8 cellular contexts compared by ENCODE assay signal in genomic region chr17:30731210-30732132, GRCh38.
DNase-seq lines count a peak whose midpoint lies in the region; ATAC-seq, FAIRE-seq and TF ChIP-seq lines count a peak whose summit lies in the region.
"Not testable (repeated sequence)": the region's sequence is repeated elsewhere in the genome, so short reads cannot be mapped to it uniquely, and the experiment has no call there.

No MANE protein-coding gene starts in this region.

- ATAC-seq in HG02623 (IDR thresholded peaks at IDR 0.05; ENCODE audit: unreplicated experiment) (peak; percentile 78), Right ventricle myocardium superior (ENCODE audit: poor library complexity) (peak; percentile 99), pancreas (peak; percentile 97 to 100 (median 99)), thoracic aorta (ENCODE audit: insufficient number of reproducible peaks, low FRiP score, low read depth) (peak; percentile 93)

- not testable (repeated sequence) for H3K9me3 ChIP-seq in SU-DHL-6 (ENCODE audit: insufficient read depth, low read length); pancreas; thoracic aorta

- not testable (repeated sequence) for FAIRE-seq in pancreas (lab: Jason Lieb, UNC)

- H3K9me2 ChIP-seq in SU-DHL-6 (replicated peaks; ENCODE audit: insufficient read depth, low read length), result not testable (repeated sequence)

- H3K79me2 ChIP-seq in SU-DHL-6 (ENCODE audit: insufficient read depth, low read length), result peaks cover 70% of the 10 kb centered on the region

- peak overlapping the region; percentile 98 for H3K27ac Mint-ChIP-seq in activated naive CD8-positive, alpha-beta T cell treated with anti-CD3 and anti-CD28 coated beads for 36 hours

- H4K20me1 ChIP-seq in SU-DHL-6 (ENCODE audit: low read depth, low read length), result not testable (repeated sequence)

- peaks cover 20% of the 10 kb centered on the region for H3K36me3 Mint-ChIP-seq in activated naive CD8-positive, alpha-beta T cell treated with anti-CD3 and anti-CD28 coated beads for 36 hours

- WGBS in pancreas, 2 donors, result 0 to 1% methylated on average over 56 to 86 of the region's 87 CpGs

- intact Hi-C loops in Right ventricle myocardium superior (cut with DNase I); pancreas (cut with DNase I): not testable (repeated sequence)

- peak; percentile 34 for DNase-seq in GM10266 (ENCODE audit: extremely low spot score)
- DNase-seq in NCI-H1105 (lab: John Stamatoyannopoulos, UW), result peak; percentile 15
- peak; percentile 93 for DNase-seq in activated naive CD8-positive, alpha-beta T cell treated with anti-CD3 and anti-CD28 coated beads for 36 hours
- peak; percentile 93 for DNase-seq in Right ventricle myocardium superior
- DNase-seq in pancreas, result peak; percentile 83 to 90 (median 88)
- not testable (repeated sequence) for DNase-seq in thoracic aorta (ENCODE audit: low spot score)

- not testable (repeated sequence) for H3K9me3 Mint-ChIP-seq in activated naive CD8-positive, alpha-beta T cell treated with anti-CD3 and anti-CD28 coated beads for 36 hours

- H3K27ac ChIP-seq in SU-DHL-6 (ENCODE audit: low read depth, low read length) (peak overlapping the region; percentile 81), pancreas (peak overlapping the region; percentile 39 to 75 (median 58)), thoracic aorta (peak overlapping the region; percentile 83 to 84)

- peak overlapping the region; percentile 75 for H3K4me2 ChIP-seq in SU-DHL-6 (ENCODE audit: low read depth, low read length, poor library complexity, severe bottlenecking)

- not testable (repeated sequence) for H2AFZ ChIP-seq in SU-DHL-6 (ENCODE audit: low read depth, low read length, severe bottlenecking)

- not testable (repeated sequence) for TF ChIP-seq CTCF in GM10266 (IDR thresholded peaks at IDR 0.05; ENCODE audit: control insufficient read depth, insufficient read depth, low read depth, missing control alignments); SU-DHL-6 (IDR thresholded peaks at IDR 0.05; ENCODE audit: insufficient read depth, low read length, poor library complexity, severe bottlenecking); pancreas (IDR thresholded peaks at IDR 0.05); thoracic aorta (IDR thresholded peaks at IDR 0.05)

- H3K4me1 Mint-ChIP-seq in activated naive CD8-positive, alpha-beta T cell treated with anti-CD3 and anti-CD28 coated beads for 36 hours, result peaks cover 25% of the 10 kb centered on the region

- H3K4me3 ChIP-seq in SU-DHL-6 (ENCODE audit: insufficient read depth, low read length, poor library complexity, severe bottlenecking), result peak overlapping the region; percentile 99
- H3K4me3 ChIP-seq in pancreas, result peak overlapping the region; percentile 68 to 83 (median 70)
- H3K4me3 ChIP-seq in thoracic aorta, result peak overlapping the region; percentile 99

- H3K4me1 ChIP-seq in pancreas (peaks cover 0 to 13% (median 0%) of the 10 kb centered on the region in 3 donors), thoracic aorta (ENCODE audit: control insufficient read depth in 1 of 2, low read depth in 2 of 2) (peaks cover 9 to 11% of the 10 kb centered on the region in 2 donors)

- H3K27me3 ChIP-seq in SU-DHL-6 (ENCODE audit: low read length); pancreas; thoracic aorta (replicated peaks; ENCODE audit: insufficient read depth): not testable (repeated sequence)

- H3K36me3 ChIP-seq in SU-DHL-6 (ENCODE audit: low read length); pancreas; thoracic aorta: not testable (repeated sequence)

- H3F3A ChIP-seq in SU-DHL-6 (ENCODE audit: insufficient read depth), result not testable (repeated sequence)

- not testable (repeated sequence) for H3K27me3 Mint-ChIP-seq in activated naive CD8-positive, alpha-beta T cell treated with anti-CD3 and anti-CD28 coated beads for 36 hours

- peak overlapping the region; percentile 96 for H3K4me3 Mint-ChIP-seq in activated naive CD8-positive, alpha-beta T cell treated with anti-CD3 and anti-CD28 coated beads for 36 hours

- H3K9ac ChIP-seq in SU-DHL-6 (ENCODE audit: low read length), result peak overlapping the region; percentile 97
